10 cellular contexts compared by ENCODE assay signal in genomic region chr7:50962962-50963374, GRCh38.
DNase-seq lines count a peak whose midpoint lies in the region; ATAC-seq, FAIRE-seq and TF ChIP-seq lines count a peak whose summit lies in the region.
"Had no signal": no experiment of that assay in that cellular context is flagged by ENCODE, and none has a peak within 500 bp of the region (broad histone marks: within the 10 kb centered on the region; RNA-seq: fewer than 3 reads in every experiment).

No MANE protein-coding gene starts in this region.

- H3K4me1 Mint-ChIP-seq in Caco-2 (ENCODE audit: low read depth, unreplicated experiment): peaks cover 2% of the 10 kb centered on the region

- DNase-seq in ACHN (peak; percentile 74), H4 (ENCODE audit: low spot score) (peak; percentile 99), NCI-H345 treated with DMSO at 0.1 percent for 48 hours (lab: John Stamatoyannopoulos, UW; ENCODE audit: unreplicated experiment) (peak; percentile 68), ecto neural progenitor cell (ENCODE audit: low spot score) (peak; percentile 59), pancreas (peak; percentile 82 to 90 (median 86)), Caco-2 (no peak), NCI-H1417 treated with DMSO at 0.1 percent for 48 hours (lab: John Stamatoyannopoulos, UW) (no peak)
- no peak for DNase-seq in stimulated activated CD4-positive, alpha-beta T cell treated with anti-CD3 and anti-CD28 coated beads, Interleukin-4, amount 100 ng/mL, for 4 hours

- H3K4me3 ChIP-seq in pancreas: no peak overlapping the region
- no peak overlapping the region for H3K4me3 ChIP-seq in Caco-2 (ENCODE audit: low read depth, low read length)

- peak; percentile 96 to 97 (median 96) for ATAC-seq in pancreas

- peaks cover 3% of the 10 kb centered on the region for H3K27me3 Mint-ChIP-seq in Caco-2 (ENCODE audit: insufficient read depth, unreplicated experiment)

- 13 to 27% methylated on average over 3 to 4 of the region's 4 CpGs for WGBS in pancreas, 2 donors

- no TSS peak for BruUV-seq in Caco-2 (replicated peaks; lab: Mats Ljungman, UMichigan)

- H3K27ac Mint-ChIP-seq in Caco-2 (ENCODE audit: unreplicated experiment): no peak overlapping the region

- no peaks in the 10 kb centered on the region for H3K9me3 ChIP-seq in pancreas
- H3K9me3 ChIP-seq in Caco-2: no peaks in the 10 kb centered on the region
- H3K9me3 ChIP-seq: neutrophil had no signal

- no peak overlapping the region for H3K4me3 Mint-ChIP-seq in Caco-2 (ENCODE audit: unreplicated experiment)

- H3K36me3 ChIP-seq in pancreas: no peaks in the 10 kb centered on the region
- no peaks in the 10 kb centered on the region for H3K36me3 ChIP-seq in Caco-2 (ENCODE audit: control insufficient read depth, insufficient read depth, low read length)
- H3K36me3 ChIP-seq: neutrophil had no signal

- POLR2A ChIA-PET in Caco-2 (lab: Charles Lee): no interaction called here

- CTCF ChIA-PET in Caco-2 (lab: Charles Lee): no interaction called here

- TF ChIP-seq CTCF in pancreas (IDR thresholded peaks at IDR 0.05) (no peak), Caco-2 (IDR thresholded peaks at IDR 0.05; ENCODE audit: insufficient read depth in 1 of 2, low read depth in 1 of 2, low read length in 1 of 2, severe bottlenecking in 1 of 2, unreplicated experiment in 1 of 2) (no peak)

- no peaks in the 10 kb centered on the region for H3K27me3 ChIP-seq in pancreas
- H3K27me3 ChIP-seq in Caco-2 (replicated peaks; ENCODE audit: control insufficient read depth, insufficient read depth, low read length): no peaks in the 10 kb centered on the region
- H3K27me3 ChIP-seq: neutrophil had no signal

- H3K27ac ChIP-seq in pancreas: peak overlapping the region in 2 of 4 donors; percentile 13 to 42
- H3K27ac ChIP-seq: neutrophil had no signal

- intact Hi-C loops in pancreas (cut with DNase I) (no loop called here), Caco-2 (cut with micrococcal nuclease; ENCODE audit: unreplicated experiment) (no loop called here)

- no peak for FAIRE-seq in pancreas (lab: Jason Lieb, UNC)
- FAIRE-seq: G401.6 had no signal

- H3K4me1 ChIP-seq in pancreas (peaks cover 6 to 20% (median 8%) of the 10 kb centered on the region in 3 donors), Caco-2 (peaks cover 12% of the 10 kb centered on the region)

- H3K9me3 Mint-ChIP-seq in Caco-2 (ENCODE audit: unreplicated experiment): no peaks in the 10 kb centered on the region

- no peaks in the 10 kb centered on the region for H3K36me3 Mint-ChIP-seq in Caco-2 (ENCODE audit: insufficient read depth, unreplicated experiment)

- in situ Hi-C loops in ACHN (cut with HindIII; ENCODE audit: low pct_ligation_motif_present, low pct_unique_long_range_greater_than_20kb, low sequenced_read_pairs): no loop called here

Comparison
In these comparisons a context has a peak if more than half of its experiments do, and no peak if none do; other contexts are left out.
1. DNase-seq: peak in ACHN (single experiment), H4 (single experiment), NCI-H345 treated with DMSO at 0.1 percent for 48 hours (single experiment), ecto neural progenitor cell (single experiment) and pancreas (6 of 6); none in Caco-2 (0 of 2), stimulated activated CD4-positive, alpha-beta T cell treated with anti-CD3 and anti-CD28 coated beads, Interleukin-4, amount 100 ng/mL, for 4 hours (0 of 2) and NCI-H1417 treated with DMSO at 0.1 percent for 48 hours (single experiment).